21 cellular contexts compared by ENCODE assay signal in the genomic region with DNA sequence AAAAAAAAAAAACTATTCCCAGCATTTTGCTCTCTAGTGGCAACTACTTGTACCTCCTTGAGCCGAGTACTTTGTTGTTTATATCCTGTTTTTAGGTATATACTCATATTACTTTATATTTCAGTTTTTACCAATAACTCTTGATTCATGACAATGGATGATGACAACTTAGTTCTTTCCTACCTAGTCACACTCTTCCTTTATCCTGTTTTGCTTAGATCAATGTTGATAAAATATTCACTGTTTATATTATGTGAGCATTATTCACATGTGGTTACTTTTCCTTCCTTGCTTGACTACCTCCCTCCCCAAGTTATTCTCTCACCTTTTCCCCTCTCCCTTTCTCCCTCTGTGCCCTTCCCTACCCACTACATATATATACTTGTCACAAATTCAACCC. TPM values are rescaled to one million over a fixed set of nuclear protein-coding genes. Genes with fewer than 3 reads are reported as not detected.
A peak's percentile ranks its signal among the peaks of the same experiment; 100 is the strongest.
DNase-seq lines count a peak whose midpoint lies in the region; ATAC-seq and TF ChIP-seq lines count a peak whose summit lies in the region.
"Had no signal": no experiment of that assay in that cellular context is flagged by ENCODE, and none has a peak within 500 bp of the region (broad histone marks: within the 10 kb centered on the region; RNA-seq: fewer than 3 reads in every experiment).

No MANE protein-coding gene starts in this region.

- intact Hi-C loops in left cardiac atrium (cut with DNase I) = no loop called here

- no peaks in the 10 kb centered on the region for H3K27me3 Mint-ChIP-seq in CD4-positive, CD25-positive, alpha-beta regulatory T cell
- H3K27me3 Mint-ChIP-seq in central memory CD8-positive, alpha-beta T cell = no peaks in the 10 kb centered on the region
- H3K27me3 Mint-ChIP-seq in memory B cell = no peaks in the 10 kb centered on the region
- H3K27me3 Mint-ChIP-seq: CD4-positive, alpha-beta T cell had no signal

- peaks cover 36 to 80% (median 47%) of the 10 kb centered on the region in 4 donors for H3K4me1 Mint-ChIP-seq in CD4-positive, CD25-positive, alpha-beta regulatory T cell
- peaks cover 54% of the 10 kb centered on the region for H3K4me1 Mint-ChIP-seq in central memory CD8-positive, alpha-beta T cell
- H3K4me1 Mint-ChIP-seq in memory B cell = peaks cover 34% of the 10 kb centered on the region

- no peak overlapping the region for H3K27ac ChIP-seq in CD4-positive, CD25-positive, alpha-beta regulatory T cell (ENCODE audit: insufficient read depth, low read length, poor library complexity, severe bottlenecking)
- H3K27ac ChIP-seq in HEK293 (ENCODE audit: extremely low read depth, low read depth, low read length) = no peak overlapping the region
- H3K27ac ChIP-seq: SK-N-MC had no signal

- H3K27ac Mint-ChIP-seq in CD4-positive, CD25-positive, alpha-beta regulatory T cell = peak overlapping the region in 2 of 3 donors; percentile 72
- peak overlapping the region; percentile 5 for H3K27ac Mint-ChIP-seq in central memory CD8-positive, alpha-beta T cell (ENCODE audit: low read depth)
- H3K27ac Mint-ChIP-seq in memory B cell = peak overlapping the region; percentile 21
- H3K27ac Mint-ChIP-seq: CD4-positive, alpha-beta T cell had no signal

- CTCF ChIA-PET in HEK293 (lab: Yijun Ruan, JAX) = no interaction called here

- H3K36me3 Mint-ChIP-seq in CD4-positive, CD25-positive, alpha-beta regulatory T cell = peaks cover 30% of the 10 kb centered on the region
- peaks cover 12% of the 10 kb centered on the region for H3K36me3 Mint-ChIP-seq in central memory CD8-positive, alpha-beta T cell (ENCODE audit: insufficient read depth)
- peaks cover 17% of the 10 kb centered on the region for H3K36me3 Mint-ChIP-seq in memory B cell

- POLR2A ChIA-PET in HEK293 (lab: Yijun Ruan, JAX) = no interaction called here

- ATAC-seq in CD4-positive, CD25-positive, alpha-beta regulatory T cell (ENCODE audit: low read depth in 2 of 2) = no peak
- ATAC-seq in central memory CD8-positive, alpha-beta T cell (replicated peaks; ENCODE audit: extremely low read depth, poor library complexity, severe bottlenecking) = no peak
- ATAC-seq in memory B cell (ENCODE audit: low read depth) (no peak), left cardiac atrium (no peak)

- H3K4me3 ChIP-seq in CD4-positive, CD25-positive, alpha-beta regulatory T cell (ENCODE audit: low read depth, low read length) = no peak overlapping the region
- H3K4me3 ChIP-seq in HEK293 (ENCODE audit: low read depth, low read length) = no peak overlapping the region
- H3K4me3 ChIP-seq: SK-N-MC had no signal

- peak overlapping the region in 1 of 4 donors; percentile 62 for H3K4me3 Mint-ChIP-seq in CD4-positive, CD25-positive, alpha-beta regulatory T cell
- H3K4me3 Mint-ChIP-seq in central memory CD8-positive, alpha-beta T cell = no peak overlapping the region
- H3K4me3 Mint-ChIP-seq in memory B cell = no peak overlapping the region
- H3K4me3 Mint-ChIP-seq: CD4-positive, alpha-beta T cell had no signal

- H3K36me3 ChIP-seq in CD4-positive, CD25-positive, alpha-beta regulatory T cell (ENCODE audit: control insufficient read depth, insufficient read depth, low read length) = peaks cover 3% of the 10 kb centered on the region
- H3K36me3 ChIP-seq in HEK293 (ENCODE audit: control insufficient read depth in 2 of 2, insufficient read depth in 1 of 2, low read length in 2 of 2) = peaks cover 0 to 10% of the 10 kb centered on the region in 2 experiments; a peak in 1 of 3 replicates
- H3K36me3 ChIP-seq: BE2C had no signal

- no peaks in the 10 kb centered on the region for H3K9me3 Mint-ChIP-seq in CD4-positive, CD25-positive, alpha-beta regulatory T cell
- no peaks in the 10 kb centered on the region for H3K9me3 Mint-ChIP-seq in central memory CD8-positive, alpha-beta T cell
- no peaks in the 10 kb centered on the region for H3K9me3 Mint-ChIP-seq in memory B cell
- H3K9me3 Mint-ChIP-seq: CD4-positive, alpha-beta T cell had no signal

- DNase-seq in CD4-positive, CD25-positive, alpha-beta regulatory T cell = no peak
- no peak for DNase-seq in central memory CD8-positive, alpha-beta T cell (ENCODE audit: low spot score in 2 of 2)
- DNase-seq in memory B cell (ENCODE audit: low spot score in 2 of 2) = no peak
- no peak for DNase-seq in NOMO-1 treated with DMSO at 0.1 percent for 48 hours (lab: John Stamatoyannopoulos, UW; ENCODE audit: unreplicated experiment)
- DNase-seq in DMS153 treated with DMSO at 0.1 percent for 48 hours (lab: John Stamatoyannopoulos, UW; ENCODE audit: unreplicated experiment) = no peak
- DNase-seq in left cardiac atrium = no peak
- DNase-seq: BE2C; Caco-2; CD4-positive, alpha-beta T cell; DMS153; EL; MM.1S; NCI-H1105; NCI-H1694; NCI-H2081 treated with DMSO at 0.1 percent for 48 hours; NCI-H510A treated with DMSO at 0.1 percent for 48 hours; NCI-H774; OCI-M1; SHP77 had no signal

- no peaks in the 10 kb centered on the region for H3K9me3 ChIP-seq in CD4-positive, CD25-positive, alpha-beta regulatory T cell (ENCODE audit: control insufficient read depth in 2 of 2, low read length in 2 of 2)
- H3K9me3 ChIP-seq in HEK293 (ENCODE audit: control insufficient read depth, insufficient read depth, low read depth, low read length) = no peaks in the 10 kb centered on the region
- H3K9me3 ChIP-seq: BE2C, Caco-2 had no signal

- no peaks in the 10 kb centered on the region for H3K27me3 ChIP-seq in CD4-positive, CD25-positive, alpha-beta regulatory T cell (ENCODE audit: control insufficient read depth, insufficient read depth, low read length)
- H3K27me3 ChIP-seq: BE2C had no signal

- H3K4me1 ChIP-seq in CD4-positive, CD25-positive, alpha-beta regulatory T cell (ENCODE audit: control insufficient read depth, insufficient read depth, low read length, poor library complexity, severe bottlenecking) = peaks cover 19% of the 10 kb centered on the region
- H3K4me1 ChIP-seq in HEK293 (ENCODE audit: control insufficient read depth, insufficient read depth, low read length) = peaks cover 4% of the 10 kb centered on the region
- H3K4me1 ChIP-seq: BE2C had no signal

- TF ChIP-seq CTCF in HEK293 (tag by site-specific recombination; IDR thresholded peaks at IDR 0.05) = no peak

TF ChIP-seq in HEK293, 187 proteins besides CTCF, POLR2A, EP300 and RAD21:
- TF ChIP-seq, protein P1, sequence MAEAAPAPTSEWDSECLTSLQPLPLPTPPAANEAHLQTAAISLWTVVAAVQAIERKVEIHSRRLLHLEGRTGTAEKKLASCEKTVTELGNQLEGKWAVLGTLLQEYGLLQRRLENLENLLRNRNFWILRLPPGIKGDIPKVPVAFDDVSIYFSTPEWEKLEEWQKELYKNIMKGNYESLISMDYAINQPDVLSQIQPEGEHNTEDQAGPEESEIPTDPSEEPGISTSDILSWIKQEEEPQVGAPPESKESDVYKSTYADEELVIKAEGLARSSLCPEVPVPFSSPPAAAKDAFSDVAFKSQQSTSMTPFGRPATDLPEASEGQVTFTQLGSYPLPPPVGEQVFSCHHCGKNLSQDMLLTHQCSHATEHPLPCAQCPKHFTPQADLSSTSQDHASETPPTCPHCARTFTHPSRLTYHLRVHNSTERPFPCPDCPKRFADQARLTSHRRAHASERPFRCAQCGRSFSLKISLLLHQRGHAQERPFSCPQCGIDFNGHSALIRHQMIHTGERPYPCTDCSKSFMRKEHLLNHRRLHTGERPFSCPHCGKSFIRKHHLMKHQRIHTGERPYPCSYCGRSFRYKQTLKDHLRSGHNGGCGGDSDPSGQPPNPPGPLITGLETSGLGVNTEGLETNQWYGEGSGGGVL (tag by site-specific recombination; IDR thresholded peaks at IDR 0.05) = no peak
- TF ChIP-seq, protein P2, sequence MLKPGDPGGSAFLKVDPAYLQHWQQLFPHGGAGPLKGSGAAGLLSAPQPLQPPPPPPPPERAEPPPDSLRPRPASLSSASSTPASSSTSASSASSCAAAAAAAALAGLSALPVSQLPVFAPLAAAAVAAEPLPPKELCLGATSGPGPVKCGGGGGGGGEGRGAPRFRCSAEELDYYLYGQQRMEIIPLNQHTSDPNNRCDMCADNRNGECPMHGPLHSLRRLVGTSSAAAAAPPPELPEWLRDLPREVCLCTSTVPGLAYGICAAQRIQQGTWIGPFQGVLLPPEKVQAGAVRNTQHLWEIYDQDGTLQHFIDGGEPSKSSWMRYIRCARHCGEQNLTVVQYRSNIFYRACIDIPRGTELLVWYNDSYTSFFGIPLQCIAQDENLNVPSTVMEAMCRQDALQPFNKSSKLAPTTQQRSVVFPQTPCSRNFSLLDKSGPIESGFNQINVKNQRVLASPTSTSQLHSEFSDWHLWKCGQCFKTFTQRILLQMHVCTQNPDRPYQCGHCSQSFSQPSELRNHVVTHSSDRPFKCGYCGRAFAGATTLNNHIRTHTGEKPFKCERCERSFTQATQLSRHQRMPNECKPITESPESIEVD (tag by site-specific recombination; IDR thresholded peaks at IDR 0.05) = 0 out of 2 replicates have a peak, but pooled peaks have one; percentile 17
- TF ChIP-seq SETDB1 (IDR thresholded peaks at IDR 0.05; ENCODE audit: insufficient read length, low read length) = no peak

RNA-seq across cellular contexts. Expression of a gene that starts 53.7 kb away (rescaled TPM):
- 2.1 TPM for total RNA-seq in CD4-positive, CD25-positive, alpha-beta regulatory T cell
- polyA plus RNA-seq in CD4-positive, CD25-positive, alpha-beta regulatory T cell = 1 to 10 TPM; 3.6 to 5.8 (median 4.1) TPM
- total RNA-seq in left cardiac atrium = 10 to 100 TPM; 12.9 to 15.4 TPM

RNA-seq across cellular contexts. Expression of a gene that starts 53.9 kb away (rescaled TPM):
- total RNA-seq in CD4-positive, CD25-positive, alpha-beta regulatory T cell = 1,532 TPM
- 1,000 to 10,000 TPM; 3,663 to 5,496 (median 4,603) TPM for polyA plus RNA-seq in CD4-positive, CD25-positive, alpha-beta regulatory T cell
- 1,000 to 10,000 TPM; 1,012 to 1,091 TPM for total RNA-seq in left cardiac atrium

RNA-seq across cellular contexts. Expression of a gene that starts 57.3 kb away (rescaled TPM):
- total RNA-seq in CD4-positive, CD25-positive, alpha-beta regulatory T cell = 65.3 TPM
- 10 to 100 TPM in 2 of 4 donors, 1 to 10 TPM in 2; 6.2 to 21.2 (median 10.6) TPM for polyA plus RNA-seq in CD4-positive, CD25-positive, alpha-beta regulatory T cell
- total RNA-seq in left cardiac atrium = 10 to 100 TPM; 51.8 to 54.7 TPM

Comparison
In these comparisons a context has a peak if more than half of its experiments do, and no peak if none do; other contexts are left out.
1. H3K27ac Mint-ChIP-seq: peak in every context shown above with its lines; median percentile 72 in CD4-positive, CD25-positive, alpha-beta regulatory T cell; 21 in memory B cell; 5 in central memory CD8-positive, alpha-beta T cell.